In the genomic region with DNA sequence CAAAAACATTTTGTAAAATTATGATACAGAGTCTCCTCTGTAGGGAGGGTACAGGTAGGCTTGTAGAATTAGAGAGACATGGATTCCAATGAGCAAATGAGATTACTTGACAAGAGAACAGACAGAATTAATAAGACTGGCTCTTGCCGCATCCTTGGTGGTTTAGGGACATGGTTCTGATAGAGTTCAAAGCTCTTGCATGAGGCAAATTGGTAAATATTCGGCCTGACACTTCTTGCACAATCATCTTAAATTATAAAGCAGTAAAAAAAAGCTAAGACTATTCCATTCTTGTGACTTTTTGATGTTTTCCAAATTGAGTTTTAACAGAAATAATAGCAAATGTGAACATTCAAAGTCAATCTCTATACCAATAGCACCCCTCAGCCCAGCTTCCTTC, we compare ENCODE assay signal across 4 cellular contexts. TPM values are rescaled to one million over a fixed set of nuclear protein-coding genes. Genes with fewer than 3 reads are reported as not detected.
"Had no signal": no experiment of that assay in that cellular context is flagged by ENCODE, and none has a peak within 500 bp of the region (broad histone marks: within the 10 kb centered on the region; RNA-seq: fewer than 3 reads in every experiment).

No MANE protein-coding gene starts in this region.

- DNase-seq: GM23248, H9, KG1 had no signal

- H3K27ac ChIP-seq: GM23248 had no signal

- H3K9me3 Mint-ChIP-seq: H9 had no signal

- H2AFZ ChIP-seq: GM23248 had no signal

- H3K4me3 ChIP-seq: GM23248, K562 had no signal

- ATAC-seq: K562 had no signal

- H3K9ac ChIP-seq: GM23248 had no signal

- H3K4me3 Mint-ChIP-seq: H9 had no signal

RNA-seq across cellular contexts. Expression of gene KLHL31, which starts 14.9 kb away (rescaled TPM):
- total RNA-seq: GM23248, K562 had no signal
- polyA plus RNA-seq: K562 had no signal
